14 cellular contexts compared by ENCODE assay signal in genomic region chr2:27779417-27780055, GRCh38. TPM values are rescaled to one million over a fixed set of nuclear protein-coding genes. Genes with fewer than 3 reads are reported as not detected.
DNase-seq lines count a peak whose midpoint lies in the region; ATAC-seq and TF ChIP-seq lines count a peak whose summit lies in the region.
"Had no signal": no experiment of that assay in that cellular context is flagged by ENCODE, and none has a peak within 500 bp of the region (broad histone marks: within the 10 kb centered on the region; RNA-seq: fewer than 3 reads in every experiment).

No MANE protein-coding gene starts in this region.

- intact Hi-C loops in activated CD4-positive, alpha-beta T cell treated with anti-CD3 and anti-CD28 coated beads for 36 hours (cut with DNase I, micrococcal nuclease), result no loop called here
- intact Hi-C loops in esophagus muscularis mucosa (cut with DNase I) (loop anchor here (10.0 kb wide), 1 partner anchor 615 kb away; the partner anchor contains the start of gene FOSL2), tibial artery (cut with DNase I; ENCODE audit: low total_unique reads) (loop anchor here (10.0 kb wide), 1 partner anchor 115 kb away; the partner anchor contains the start of genes BABAM2 and RBKS)

- H3K27me3 ChIP-seq in esophagus muscularis mucosa (no peaks in the 10 kb centered on the region), tibial artery (no peaks in the 10 kb centered on the region), mesenchymal stem cell (ENCODE audit: control insufficient read depth in 1 of 2, insufficient read depth in 1 of 2, low read length in 2 of 2) (no peaks in the 10 kb centered on the region)

- CTCF ChIA-PET in activated CD4-positive, alpha-beta T cell treated with anti-CD3 and anti-CD28 coated beads for 36 hours (lab: Charles Lee), result interaction anchor here (0.6 kb wide), 1 partner anchor 412 kb away, joined by 3 read pairs; no protein-coding TSS in a partner anchor

- H3K4me3 ChIP-seq in esophagus muscularis mucosa (no peak overlapping the region), tibial artery (no peak overlapping the region), mesenchymal stem cell (ENCODE audit: insufficient read depth in 1 of 2, low read depth in 1 of 2, low read length in 2 of 2) (no peak overlapping the region)

- H3K9ac ChIP-seq in mesenchymal stem cell (ENCODE audit: low read length), result no peak overlapping the region

- H2BK12ac ChIP-seq in mesenchymal stem cell (ENCODE audit: low read length in 2 of 2), result no peak overlapping the region

- no peak overlapping the region for H3K4me3 Mint-ChIP-seq in activated CD4-positive, alpha-beta T cell treated with anti-CD3 and anti-CD28 coated beads for 36 hours
- H3K4me3 Mint-ChIP-seq in neural crest cell, result no peak overlapping the region
- H3K4me3 Mint-ChIP-seq: activated B cell treated with CpG ODN at 0.5 μM for 24 hours had no signal

- no peak for DNase-seq in activated CD4-positive, alpha-beta T cell treated with anti-CD3 and anti-CD28 coated beads for 36 hours
- no peak for DNase-seq in activated CD4-positive, alpha-beta T cell treated with anti-CD3 and anti-CD28 coated beads for 1 hour
- no peak for DNase-seq in esophagus muscularis mucosa (ENCODE audit: extremely low spot score)
- DNase-seq in neural crest cell (ENCODE audit: low read depth, low spot score), result no peak
- no peak for DNase-seq in tibial artery
- no peak for DNase-seq in mesenchymal stem cell
- no peak for DNase-seq in NCI-H524 (lab: John Stamatoyannopoulos, UW)
- DNase-seq: activated B cell treated with CpG ODN at 0.5 μM for 24 hours, GF-D8, mammary epithelial cell, NCI-H2227 treated with DMSO at 0.1 percent for 48 hours had no signal

- H3K18ac ChIP-seq in mesenchymal stem cell (ENCODE audit: low read depth in 1 of 2, low read length in 2 of 2), result no peak overlapping the region

- no peak overlapping the region for H2BK120ac ChIP-seq in mesenchymal stem cell (ENCODE audit: low read depth, low read length)

- H2BK5ac ChIP-seq in mesenchymal stem cell (ENCODE audit: low read depth, low read length, poor library complexity, severe bottlenecking), result no peak overlapping the region

- no peaks in the 10 kb centered on the region for H3K9me3 ChIP-seq in esophagus muscularis mucosa
- no peaks in the 10 kb centered on the region for H3K9me3 ChIP-seq in tibial artery
- H3K9me3 ChIP-seq in mesenchymal stem cell (ENCODE audit: control insufficient read depth, low read length), result no peaks in the 10 kb centered on the region

- TF ChIP-seq EP300 in esophagus muscularis mucosa (IDR thresholded peaks at IDR 0.05), result no peak

- H3K27me3 Mint-ChIP-seq in activated CD4-positive, alpha-beta T cell treated with anti-CD3 and anti-CD28 coated beads for 36 hours, result no peaks in the 10 kb centered on the region
- H3K27me3 Mint-ChIP-seq in neural crest cell (ENCODE audit: low read depth), result no peaks in the 10 kb centered on the region
- H3K27me3 Mint-ChIP-seq: activated B cell treated with CpG ODN at 0.5 μM for 24 hours had no signal

- no peak for ATAC-seq in activated CD4-positive, alpha-beta T cell treated with anti-CD3 and anti-CD28 coated beads for 36 hours
- ATAC-seq in HG02759 (IDR thresholded peaks at IDR 0.05; ENCODE audit: unreplicated experiment), result no peak
- ATAC-seq: HCT116 had no signal

- peaks cover 44% of the 10 kb centered on the region for H3K36me3 Mint-ChIP-seq in activated CD4-positive, alpha-beta T cell treated with anti-CD3 and anti-CD28 coated beads for 36 hours (ENCODE audit: low read depth)
- H3K36me3 Mint-ChIP-seq in neural crest cell (ENCODE audit: low read depth), result peaks cover 11% of the 10 kb centered on the region

- H3K4me1 ChIP-seq in esophagus muscularis mucosa, result peaks cover 47 to 75% (median 71%) of the 10 kb centered on the region in 4 donors
- H3K4me1 ChIP-seq in tibial artery, result peaks cover 0 to 50% (median 17%) of the 10 kb centered on the region in 4 donors
- peaks cover 6% of the 10 kb centered on the region for H3K4me1 ChIP-seq in mesenchymal stem cell (ENCODE audit: control insufficient read depth, insufficient read depth, low read depth, low read length)

- H3K27ac ChIP-seq in esophagus muscularis mucosa (replicated peaks in 1 of 4) (peak overlapping the region; percentile 87 to 94 (median 88)), tibial artery (peak overlapping the region; percentile 27 to 64), mesenchymal stem cell (ENCODE audit: low read length, poor library complexity, severe bottlenecking) (no peak overlapping the region)
- H3K27ac ChIP-seq: 22Rv1 had no signal

- 54% methylated on average over 5 of the region's 5 CpGs for WGBS in esophagus muscularis mucosa
- 96% methylated on average over 5 of the region's 5 CpGs for WGBS in mesenchymal stem cell

- no peak overlapping the region for H2AK5ac ChIP-seq in mesenchymal stem cell (ENCODE audit: low read length, severe bottlenecking)

- no peak overlapping the region for H3K4me2 ChIP-seq in mesenchymal stem cell (ENCODE audit: low read length, poor library complexity, severe bottlenecking)

- POLR2A ChIA-PET in activated CD4-positive, alpha-beta T cell treated with anti-CD3 and anti-CD28 coated beads for 36 hours (lab: Charles Lee), result no interaction called here

- H3K4me1 Mint-ChIP-seq in activated CD4-positive, alpha-beta T cell treated with anti-CD3 and anti-CD28 coated beads for 36 hours, result peaks cover 33% of the 10 kb centered on the region
- H3K4me1 Mint-ChIP-seq in neural crest cell, result peaks cover 20% of the 10 kb centered on the region

- H3K23ac ChIP-seq in mesenchymal stem cell (ENCODE audit: low read length in 2 of 2), result no peak overlapping the region

- peaks cover 12% of the 10 kb centered on the region for H3K79me1 ChIP-seq in mesenchymal stem cell (replicated peaks; ENCODE audit: low read length, poor library complexity, severe bottlenecking)

- TF ChIP-seq CTCF in esophagus muscularis mucosa (IDR thresholded peaks at IDR 0.05), result no peak
- TF ChIP-seq CTCF in neural crest cell (conservative IDR thresholded peaks at IDR 0.05), result no peak
- TF ChIP-seq CTCF in tibial artery (IDR thresholded peaks at IDR 0.05), result no peak

- H3K36me3 ChIP-seq in esophagus muscularis mucosa (peaks cover 0 to 14% (median 9%) of the 10 kb centered on the region in 4 donors), tibial artery (peaks cover 0 to 30% (median 7%) of the 10 kb centered on the region in 3 donors), mesenchymal stem cell (ENCODE audit: control insufficient read depth in 1 of 2, insufficient read depth in 2 of 2, low read depth in 1 of 2, low read length in 2 of 2) (peaks cover 13 to 66% of the 10 kb centered on the region in 2 experiments)

- no peaks in the 10 kb centered on the region for H3K9me3 Mint-ChIP-seq in activated CD4-positive, alpha-beta T cell treated with anti-CD3 and anti-CD28 coated beads for 36 hours (ENCODE audit: low read depth)
- H3K9me3 Mint-ChIP-seq in neural crest cell, result no peaks in the 10 kb centered on the region
- H3K9me3 Mint-ChIP-seq: activated B cell treated with CpG ODN at 0.5 μM for 24 hours had no signal

- H3K14ac ChIP-seq in mesenchymal stem cell (ENCODE audit: low read length in 2 of 2), result no peak overlapping the region

- H4K91ac ChIP-seq in mesenchymal stem cell (ENCODE audit: low read length), result no peak overlapping the region

- no peak overlapping the region for H3K4ac ChIP-seq in mesenchymal stem cell (ENCODE audit: low read depth in 1 of 2, low read length in 2 of 2)

- H2BK15ac ChIP-seq in mesenchymal stem cell (ENCODE audit: low read depth, poor library complexity, severe bottlenecking), result no peak overlapping the region

- H3K27ac Mint-ChIP-seq in activated CD4-positive, alpha-beta T cell treated with anti-CD3 and anti-CD28 coated beads for 36 hours, result peak overlapping the region; percentile 45
- peak overlapping the region; percentile 79 for H3K27ac Mint-ChIP-seq in neural crest cell (ENCODE audit: unreplicated experiment)
- H3K27ac Mint-ChIP-seq: activated B cell treated with CpG ODN at 0.5 μM for 24 hours had no signal

- no peak for TF ChIP-seq POLR2A in esophagus muscularis mucosa (IDR thresholded peaks at IDR 0.05; ENCODE audit: low read depth)

- H4K8ac ChIP-seq in mesenchymal stem cell (ENCODE audit: low read length), result no peak overlapping the region

- H2AFZ ChIP-seq in mesenchymal stem cell (ENCODE audit: low read depth, low read length), result no peak overlapping the region

RNA-seq across cellular contexts. Expression of gene MRPL33, which starts 8.0 kb away (rescaled TPM):
- total RNA-seq in activated CD4-positive, alpha-beta T cell treated with anti-CD3 and anti-CD28 coated beads for 36 hours, result 10 to 100 TPM; 44.7 to 68.0 TPM
- total RNA-seq in esophagus muscularis mucosa (100 to 1,000 TPM; 283 to 500 (median 345) TPM), neural crest cell (53.5 and 67.0 TPM in 2 replicates)
- 295 TPM for polyA plus RNA-seq in mesenchymal stem cell (2013, experiment 1 of 2)
- 307 TPM for polyA plus RNA-seq in mesenchymal stem cell (2013, experiment 2 of 2)

Comparison
In these comparisons a context has a peak if more than half of its experiments do, and no peak if none do; other contexts are left out.
1. intact Hi-C loops: an anchor here in esophagus muscularis mucosa (10.0 kb wide) and tibial artery (10.0 kb wide); none called in activated CD4-positive, alpha-beta T cell treated with anti-CD3 and anti-CD28 coated beads for 36 hours.